Comparison of ENCODE assay signal across 35 cellular contexts in the genomic region with DNA sequence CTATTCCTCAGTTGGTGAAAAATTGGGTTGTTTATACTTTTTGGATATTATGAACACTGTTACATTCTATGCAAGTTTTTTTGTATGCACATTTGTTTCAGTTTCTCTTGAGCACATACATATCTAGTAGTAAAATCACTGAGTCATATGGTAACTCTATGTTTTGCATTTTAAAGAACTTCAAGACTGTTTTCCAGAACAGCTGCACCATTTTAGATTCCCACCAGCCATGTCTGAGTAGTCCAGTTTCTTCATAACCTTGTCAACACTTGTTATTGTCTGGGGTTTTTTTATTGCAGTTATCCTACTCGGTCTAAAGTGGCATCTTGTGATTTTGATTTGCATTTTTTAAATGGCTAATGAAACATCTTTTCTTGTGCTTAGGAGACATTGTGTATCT.
"Had no signal": no experiment of that assay in that cellular context is flagged by ENCODE, and none has a peak within 500 bp of the region (broad histone marks: within the 10 kb centered on the region; RNA-seq: fewer than 3 reads in every experiment).

No MANE protein-coding gene starts in this region.

- ATAC-seq: activated CD8-positive, alpha-beta T cell treated with anti-CD3 and anti-CD28 coated beads for 36 hours; activated naive CD4-positive, alpha-beta T cell treated with anti-CD3 and anti-CD28 coated beads, Interleukin-2, amount 50 U/mL, for 72 hours; activated T-cell treated with anti-CD3 and anti-CD28 coated beads, Interleukin-2, amount 50 U/mL, for 72 hours; activated T-helper 17 cell treated with anti-CD3 and anti-CD28 coated beads, Interleukin-2, amount 50 U/mL, for 72 hours; body of pancreas had no signal

- H3K4me3 ChIP-seq: adrenal gland, body of pancreas, breast epithelium had no signal

- H3K4me1 Mint-ChIP-seq: activated B cell treated with CpG ODN at 0.5 μM for 24 hours; activated CD4-positive, alpha-beta T cell treated with anti-CD3 and anti-CD28 coated beads, Interleukin-2, amount 10 ng/mL, durations not matched to agents 24 days and 14 days; activated naive CD8-positive, alpha-beta T cell treated with anti-CD3 and anti-CD28 coated beads for 36 hours; activated T-helper 17 cell treated with anti-CD3 and anti-CD28 coated beads, Interleukin-2, amount 50 U/mL, for 72 hours had no signal

- H3K36me3 ChIP-seq: adrenal gland, brain microvascular endothelial cell, breast epithelium had no signal

- H3K9me3 Mint-ChIP-seq: activated B cell treated with CpG ODN at 0.5 μM for 24 hours; activated CD4-positive, alpha-beta memory T cell treated with anti-CD3 and anti-CD28 coated beads for 36 hours; activated CD4-positive, alpha-beta T cell treated with anti-CD3 and anti-CD28 coated beads, Interleukin-2, amount 10 ng/mL, durations not matched to agents 24 days and 14 days; activated CD8-positive, alpha-beta T cell treated with anti-CD3 and anti-CD28 coated beads for 36 hours; activated naive CD4-positive, alpha-beta T cell treated with anti-CD3 and anti-CD28 coated beads for 36 hours; activated naive CD8-positive, alpha-beta T cell treated with anti-CD3 and anti-CD28 coated beads for 36 hours; activated T-cell treated with anti-CD3 and anti-CD28 coated beads, Interleukin-2, amount 50 U/mL, for 24 hours; activated T-helper 1 cell treated with anti-CD3 and anti-CD28 coated beads, Interleukin-12 subunit alpha, Interleukin-12 subunit beta, Interleukin-2, Interleukin-4 antibody, amounts not matched to agents 30 ng/mL and 10 ng/mL and 1 ng/mL, durations not matched to agents 14 hours and 24 hours and 36 hours; activated T-helper 17 cell treated with anti-CD3 and anti-CD28 coated beads, Interleukin-2, amount 50 U/mL, for 72 hours; T-helper 1 cell treated with Interleukin-12 subunit alpha and Interleukin-12 subunit beta and Interleukin-4 antibody, amounts not matched to agents 30 μg/mL and 1 μg/mL, for 36 hours; T-helper 2 cell treated with Interferon-gamma antibody and Interleukin-4, amounts not matched to agents 5 μg/mL and 100 μg/mL, for 36 hours had no signal

- DNase-seq: activated B cell treated with CpG ODN at 0.5 μM for 24 hours; activated CD4-positive, alpha-beta memory T cell treated with anti-CD3 and anti-CD28 coated beads for 36 hours; activated CD4-positive, alpha-beta T cell treated with anti-CD3 and anti-CD28 coated beads for 4 hours; activated CD4-positive, alpha-beta T cell treated with anti-CD3 and anti-CD28 coated beads, Interleukin-2, amount 10 ng/mL, durations not matched to agents 24 days and 14 days; activated CD4-positive, alpha-beta T cell treated with anti-CD3 and anti-CD28 coated beads, Interleukin-2, amount 50 U/mL, for 1 hour; activated CD4-positive, alpha-beta T cell treated with anti-CD3 and anti-CD28 coated beads, Interleukin-2, amount 50 U/mL, for 4 hours; activated CD4-positive, CD25-positive, alpha-beta regulatory T cell treated with anti-CD3 and anti-CD28 coated beads, Interleukin-2, amount 50 U/mL, for 72 hours; activated CD8-positive, alpha-beta memory T cell treated with anti-CD3 and anti-CD28 coated beads, Interleukin-2, amount 50 U/mL, for 4 hours; activated CD8-positive, alpha-beta T cell treated with anti-CD3 and anti-CD28 coated beads for 36 hours; activated effector memory CD4-positive, alpha-beta T cell treated with anti-CD3 and anti-CD28 coated beads, Interleukin-2, amount 50 U/mL, for 16 hours; activated gamma-delta T cell treated with Interleukin-2 at 50 U/mL for 16 hours; activated naive CD4-positive, alpha-beta T cell; activated naive CD4-positive, alpha-beta T cell treated with anti-CD3 and anti-CD28 coated beads for 36 hours; activated naive CD4-positive, alpha-beta T cell treated with anti-CD3 and anti-CD28 coated beads, Interleukin-2, amount 50 U/mL, for 16 hours; activated naive CD8-positive, alpha-beta T cell treated with anti-CD3 and anti-CD28 coated beads for 36 hours; activated T-cell treated with anti-CD3 and anti-CD28 coated beads for 4 hours; activated T-cell treated with anti-CD3 and anti-CD28 coated beads, Interleukin-2, amount 50 U/mL, for 24 hours; activated T-cell treated with anti-CD3 and anti-CD28 coated beads, Interleukin-2, amount 50 U/mL, for 72 hours; amniotic stem cell; aorta; body of pancreas; brain microvascular endothelial cell; central memory CD4-positive, alpha-beta T cell; T-helper 1 cell; T-helper 9 cell had no signal

- FAIRE-seq: astrocyte, TTC549 had no signal

- H3K4me1 ChIP-seq: breast epithelium had no signal

- H3K27ac ChIP-seq: adrenal gland, body of pancreas, brain microvascular endothelial cell, breast epithelium, VCaP had no signal

- H3K4me3 Mint-ChIP-seq: activated B cell treated with CpG ODN at 0.5 μM for 24 hours; activated CD4-positive, alpha-beta memory T cell treated with anti-CD3 and anti-CD28 coated beads for 36 hours; activated CD4-positive, alpha-beta T cell treated with anti-CD3 and anti-CD28 coated beads, Interleukin-2, amount 10 ng/mL, durations not matched to agents 24 days and 14 days; activated CD8-positive, alpha-beta T cell treated with anti-CD3 and anti-CD28 coated beads for 36 hours; activated naive CD4-positive, alpha-beta T cell treated with anti-CD3 and anti-CD28 coated beads for 36 hours; activated naive CD8-positive, alpha-beta T cell treated with anti-CD3 and anti-CD28 coated beads for 36 hours; activated T-cell treated with anti-CD3 and anti-CD28 coated beads, Interleukin-2, amount 50 U/mL, for 24 hours; activated T-cell treated with anti-CD3 and anti-CD28 coated beads, Interleukin-2, amount 50 U/mL, for 72 hours; activated T-helper 1 cell treated with anti-CD3 and anti-CD28 coated beads, Interleukin-12 subunit alpha, Interleukin-12 subunit beta, Interleukin-2, Interleukin-4 antibody, amounts not matched to agents 30 ng/mL and 10 ng/mL and 1 ng/mL, durations not matched to agents 14 hours and 24 hours and 36 hours; activated T-helper 17 cell treated with anti-CD3 and anti-CD28 coated beads, Interleukin-2, amount 50 U/mL, for 72 hours; T-helper 1 cell treated with Interleukin-12 subunit alpha and Interleukin-12 subunit beta and Interleukin-4 antibody, amounts not matched to agents 30 μg/mL and 1 μg/mL, for 36 hours; T-helper 2 cell treated with Interferon-gamma antibody and Interleukin-4, amounts not matched to agents 5 μg/mL and 100 μg/mL, for 36 hours had no signal

- H3K9me3 ChIP-seq: adrenal gland, body of pancreas, breast epithelium had no signal

- H3K27me3 ChIP-seq: adrenal gland, body of pancreas, brain microvascular endothelial cell, breast epithelium had no signal

- H3K36me3 Mint-ChIP-seq: activated CD4-positive, alpha-beta memory T cell treated with anti-CD3 and anti-CD28 coated beads for 36 hours; activated naive CD4-positive, alpha-beta T cell treated with anti-CD3 and anti-CD28 coated beads, Interleukin-2, amount 50 U/mL, for 72 hours; activated naive CD8-positive, alpha-beta T cell treated with anti-CD3 and anti-CD28 coated beads for 36 hours had no signal
